In genomic region chr4:141642711-141643110, GRCh38 we compare ENCODE assay signal across 22 cellular contexts. TPM values are rescaled to one million over a fixed set of nuclear protein-coding genes. Genes with fewer than 3 reads are reported as not detected.
DNase-seq lines count a peak whose midpoint lies in the region; ATAC-seq and TF ChIP-seq lines count a peak whose summit lies in the region.
"Had no signal": no experiment of that assay in that cellular context is flagged by ENCODE, and none has a peak within 500 bp of the region (broad histone marks: within the 10 kb centered on the region; RNA-seq: fewer than 3 reads in every experiment).

No MANE protein-coding gene starts in this region.

- POLR2A ChIA-PET in MCF 10A (lab: Yijun Ruan, JAX): no interaction called here
- POLR2A ChIA-PET in Panc1 (lab: Charles Lee): no interaction called here

- H3K36me3 ChIP-seq in breast epithelium (no peaks in the 10 kb centered on the region), Panc1 (ENCODE audit: control insufficient read depth, insufficient read depth, low read length) (no peaks in the 10 kb centered on the region)
- H3K36me3 ChIP-seq: esophagus muscularis mucosa, MG63, pancreas, SJSA1 had no signal

- no peak overlapping the region for H3K4me3 Mint-ChIP-seq in MCF 10A (ENCODE audit: unreplicated experiment)
- H3K4me3 Mint-ChIP-seq: activated naive CD4-positive, alpha-beta T cell treated with anti-CD3 and anti-CD28 coated beads, Interleukin-2, amount 10 ng/mL, durations not matched to agents 7 days and 5 days; CD8-positive, alpha-beta memory T cell had no signal

- H3K27ac ChIP-seq in breast epithelium: no peak overlapping the region
- no peak overlapping the region for H3K27ac ChIP-seq in Panc1 (ENCODE audit: low read length)
- peak overlapping the region; percentile 27 for H3K27ac ChIP-seq in foreskin keratinocyte
- H3K27ac ChIP-seq: body of pancreas, esophagus muscularis mucosa, pancreas had no signal

- no peaks in the 10 kb centered on the region for H3K27me3 ChIP-seq in breast epithelium
- no peaks in the 10 kb centered on the region for H3K27me3 ChIP-seq in Panc1 (ENCODE audit: control insufficient read depth, insufficient read depth, low read length)
- no peaks in the 10 kb centered on the region for H3K27me3 ChIP-seq in foreskin keratinocyte
- H3K27me3 ChIP-seq: body of pancreas, esophagus muscularis mucosa, MG63, pancreas, SJSA1 had no signal

- BruUV-seq in MCF 10A (replicated peaks; lab: Mats Ljungman, UMichigan) (no TSS peak), Panc1 (replicated peaks; lab: Mats Ljungman, UMichigan) (no TSS peak)

- H3K27me3 Mint-ChIP-seq in MCF 10A (ENCODE audit: insufficient read depth, unreplicated experiment): no peaks in the 10 kb centered on the region

- no peaks in the 10 kb centered on the region for H3K36me3 Mint-ChIP-seq in MCF 10A (ENCODE audit: insufficient read depth, unreplicated experiment)
- H3K36me3 Mint-ChIP-seq: activated naive CD4-positive, alpha-beta T cell treated with anti-CD3 and anti-CD28 coated beads, Interleukin-2, amount 10 ng/mL, durations not matched to agents 7 days and 5 days had no signal

- H3K9me3 Mint-ChIP-seq in MCF 10A (ENCODE audit: unreplicated experiment): peaks cover 6% of the 10 kb centered on the region
- H3K9me3 Mint-ChIP-seq: activated naive CD4-positive, alpha-beta T cell treated with anti-CD3 and anti-CD28 coated beads, Interleukin-2, amount 10 ng/mL, durations not matched to agents 7 days and 5 days; CD8-positive, alpha-beta memory T cell had no signal

- H3K4me3 ChIP-seq in breast epithelium (no peak overlapping the region), Panc1 (ENCODE audit: low read depth in 2 of 2, low read length in 2 of 2) (no peak overlapping the region)
- H3K4me3 ChIP-seq: body of pancreas, esophagus muscularis mucosa, MG63, pancreas, SJSA1, skin epidermis had no signal

- ATAC-seq in Panc1 (peak; percentile 60; the same call in 1 of the 2 replicates), foreskin keratinocyte (peak; percentile 28)
- ATAC-seq: body of pancreas had no signal

- CTCF ChIA-PET in MCF 10A (lab: Yijun Ruan, JAX): interaction anchor here (0.9 to 1.1 kb wide), 2 partner anchors 12 to 50 kb away, joined by 3 to 5 read pairs; no protein-coding TSS in a partner anchor
- CTCF ChIA-PET in Panc1 (lab: Charles Lee): no interaction called here

- TF ChIP-seq POLR2A in breast epithelium (IDR thresholded peaks at IDR 0.05): no peak

- H3K9me3 ChIP-seq in breast epithelium: no peaks in the 10 kb centered on the region
- H3K9me3 ChIP-seq in Panc1 (ENCODE audit: control insufficient read depth, insufficient read depth, low read depth, low read length): no peaks in the 10 kb centered on the region
- H3K9me3 ChIP-seq: body of pancreas, esophagus muscularis mucosa, pancreas, SJSA1 had no signal

- TF ChIP-seq CTCF in MCF 10A (IDR thresholded peaks at IDR 0.05; ENCODE audit: unreplicated experiment): no peak
- no peak for TF ChIP-seq CTCF in breast epithelium (IDR thresholded peaks at IDR 0.05)
- no peak for TF ChIP-seq CTCF in Panc1 (IDR thresholded peaks at IDR 0.05)
- no peak for TF ChIP-seq CTCF in foreskin keratinocyte (conservative IDR thresholded peaks at IDR 0.05)

- H3K4me1 ChIP-seq in breast epithelium: no peaks in the 10 kb centered on the region
- no peaks in the 10 kb centered on the region; the same call in 1 of the 2 replicates for H3K4me1 ChIP-seq in Panc1 (ENCODE audit: control insufficient read depth, insufficient read depth, low read length)
- peaks cover 27% of the 10 kb centered on the region for H3K4me1 ChIP-seq in foreskin keratinocyte
- H3K4me1 ChIP-seq: body of pancreas had no signal

- DNase-seq in MCF 10A (ENCODE audit: unreplicated experiment) (peak; percentile 23), breast epithelium (ENCODE audit: low spot score in 2 of 2) (no peak), Panc1 (ENCODE audit: low read depth, low spot score) (no peak), foreskin keratinocyte (peak in 1 of 2 donors; percentile 27), medulla oblongata (ENCODE audit: extremely low spot score) (no peak), NCI-H2227 (lab: John Stamatoyannopoulos, UW; ENCODE audit: unreplicated experiment) (no peak), COLO668 (lab: John Stamatoyannopoulos, UW; ENCODE audit: unreplicated experiment) (no peak), activated gamma-delta T cell (lab: John Stamatoyannopoulos, UW) (no peak)
- DNase-seq: activated CD4-positive, alpha-beta T cell treated with anti-CD3 and anti-CD28 coated beads for 4 hours; activated naive CD4-positive, alpha-beta T cell treated with anti-CD3 and anti-CD28 coated beads, Interleukin-2, amount 10 ng/mL, durations not matched to agents 7 days and 5 days; body of pancreas; CD8-positive, alpha-beta memory T cell; dermis blood vessel endothelial cell; MG63; NCI-H2107; pancreas; stimulated activated naive CD4-positive, alpha-beta T cell treated with Interleukin-2 at 50 U/mL for 16 hours; T-helper 9 cell; trophoblast cell had no signal

- intact Hi-C loops in MCF 10A (cut with micrococcal nuclease) (no loop called here), breast epithelium (cut with DNase I; ENCODE audit: low total_unique reads) (no loop called here), Panc1 (cut with micrococcal nuclease; ENCODE audit: unreplicated experiment) (no loop called here)

- H3K4me1 Mint-ChIP-seq in MCF 10A (ENCODE audit: insufficient read depth, unreplicated experiment): peaks cover 58% of the 10 kb centered on the region

- H3K27ac Mint-ChIP-seq in MCF 10A (ENCODE audit: low read depth, unreplicated experiment): peak overlapping the region; percentile 72
- H3K27ac Mint-ChIP-seq: activated naive CD4-positive, alpha-beta T cell treated with anti-CD3 and anti-CD28 coated beads, Interleukin-2, amount 10 ng/mL, durations not matched to agents 7 days and 5 days had no signal

- in situ Hi-C loops in Panc1 (cut with HindIII; ENCODE audit: low pct_unique_long_range_greater_than_20kb, low sequenced_read_pairs): no loop called here

RNA-seq across cellular contexts. Expression of gene IL15, which starts 6.3 kb away (rescaled TPM):
- 0.51 and 1.3 TPM in 2 replicates for total RNA-seq in MCF 10A (2022)
- total RNA-seq in breast epithelium: 1 to 10 TPM; 4.0 to 5.6 (median 5.1) TPM
- total RNA-seq in Panc1 (2021; ENCODE audit: unreplicated experiment): 2.7 TPM
- 1.2 TPM for polyA plus RNA-seq in Panc1 (2012; ENCODE audit: insufficient read length)
- 0.78 and 1.4 TPM in 2 replicates for total RNA-seq in foreskin keratinocyte
- 0.67 and 1.1 TPM in 2 replicates for polyA plus RNA-seq in foreskin keratinocyte
